8 cellular contexts compared by ENCODE assay signal in genomic region chr1:161198877-161199431, GRCh38. TPM values are rescaled to one million over a fixed set of nuclear protein-coding genes. Genes with fewer than 3 reads are reported as not detected.
DNase-seq lines count a peak whose midpoint lies in the region; ATAC-seq and TF ChIP-seq lines count a peak whose summit lies in the region.

TSS of gene ADAMTS4 (minus strand) at chr1:161199054. CDS start at chr1:161198627, 427 bp downstream.

- ATAC-seq in stimulated activated naive CD8-positive, alpha-beta T cell treated with anti-CD3 and anti-CD28 coated beads, Interleukin-15, Interleukin-2, amounts not matched to agents 100 U/mL and 50 U/mL, for 24 hours: no peak
- ATAC-seq in upper lobe of right lung (no peak), HG02763 (IDR thresholded peaks at IDR 0.05; ENCODE audit: unreplicated experiment) (no peak), GM18505 (IDR thresholded peaks at IDR 0.05; ENCODE audit: unreplicated experiment) (no peak)

- peak within 1 kb of the TSS; percentile 92 for H3K27ac Mint-ChIP-seq in stimulated activated naive CD8-positive, alpha-beta T cell treated with anti-CD3 and anti-CD28 coated beads, Interleukin-15, Interleukin-2, amounts not matched to agents 100 ng/mL and 50 ng/mL, for 24 hours

- H3K4me3 ChIP-seq in duodenal mucosa (ENCODE audit: low read depth in 1 of 2, low read length in 2 of 2) (peak within 1 kb of the TSS; percentile 42 to 50), upper lobe of right lung (peak within 1 kb of the TSS; percentile 37)

- H3K27me3 Mint-ChIP-seq in stimulated activated naive CD8-positive, alpha-beta T cell treated with anti-CD3 and anti-CD28 coated beads, Interleukin-15, Interleukin-2, amounts not matched to agents 100 ng/mL and 50 ng/mL, for 24 hours: no peaks in the 10 kb centered on the region

- H3K9me3 ChIP-seq in duodenal mucosa (ENCODE audit: control insufficient read depth in 1 of 2, low read length in 2 of 2) (no peaks in the 10 kb centered on the region), upper lobe of right lung (no peaks in the 10 kb centered on the region)

- peaks cover 51% of the 10 kb centered on the region for H3K4me1 Mint-ChIP-seq in stimulated activated naive CD8-positive, alpha-beta T cell treated with anti-CD3 and anti-CD28 coated beads, Interleukin-15, Interleukin-2, amounts not matched to agents 100 ng/mL and 50 ng/mL, for 24 hours (ENCODE audit: low read depth)

- intact Hi-C loops in upper lobe of right lung (cut with DNase I): no loop called here

- no peaks in the 10 kb centered on the region for H3K27me3 ChIP-seq in duodenal mucosa (ENCODE audit: control insufficient read depth in 1 of 2, insufficient read depth in 2 of 2, low read length in 2 of 2)
- no peaks in the 10 kb centered on the region for H3K27me3 ChIP-seq in upper lobe of right lung

- no peaks in the 10 kb centered on the region for H3K9me3 Mint-ChIP-seq in stimulated activated naive CD8-positive, alpha-beta T cell treated with anti-CD3 and anti-CD28 coated beads, Interleukin-15, Interleukin-2, amounts not matched to agents 100 ng/mL and 50 ng/mL, for 24 hours

- H3K9ac ChIP-seq in duodenal mucosa (ENCODE audit: low read depth in 1 of 2, low read length in 2 of 2): peak within 1 kb of the TSS; percentile 38 to 40

- H3K36me3 Mint-ChIP-seq in stimulated activated naive CD8-positive, alpha-beta T cell treated with anti-CD3 and anti-CD28 coated beads, Interleukin-15, Interleukin-2, amounts not matched to agents 100 ng/mL and 50 ng/mL, for 24 hours (ENCODE audit: low read depth): peaks cover 7% of the 10 kb centered on the region

- peaks cover 52 to 63% of the 10 kb centered on the region in 2 donors for H3K4me1 ChIP-seq in duodenal mucosa (ENCODE audit: control insufficient read depth in 1 of 2, insufficient read depth in 2 of 2, low read length in 2 of 2)
- peaks cover 63% of the 10 kb centered on the region for H3K4me1 ChIP-seq in upper lobe of right lung

- H3K4me3 Mint-ChIP-seq in stimulated activated naive CD8-positive, alpha-beta T cell treated with anti-CD3 and anti-CD28 coated beads, Interleukin-15, Interleukin-2, amounts not matched to agents 100 ng/mL and 50 ng/mL, for 24 hours: peak within 1 kb of the TSS; percentile 43

- peak within 1 kb of the TSS; percentile 97 for H3K27ac ChIP-seq in duodenal mucosa (ENCODE audit: low read depth, low read length)
- peak within 1 kb of the TSS; percentile 98 for H3K27ac ChIP-seq in upper lobe of right lung

- no peak for TF ChIP-seq CTCF in upper lobe of right lung (IDR thresholded peaks at IDR 0.05)

- no peak for DNase-seq in stimulated activated naive CD8-positive, alpha-beta T cell treated with anti-CD3 and anti-CD28 coated beads, Interleukin-15, Interleukin-2, amounts not matched to agents 100 U/mL and 50 U/mL, for 24 hours
- DNase-seq in mesenteric fat pad (ENCODE audit: low spot score) (no peak), upper lobe of right lung (no peak), islet precursor cell (no peak)

- TF ChIP-seq POLR2A in GM18505 (IDR thresholded peaks at IDR 0.05; ENCODE audit: borderline replicate concordance, extremely low read depth, insufficient read depth, insufficient read length): no peak

- H3K36me3 ChIP-seq in duodenal mucosa (ENCODE audit: control insufficient read depth in 1 of 2, insufficient read depth in 2 of 2, low read length in 2 of 2) (peaks cover 4 to 7% of the 10 kb centered on the region in 2 donors), upper lobe of right lung (peaks cover 8% of the 10 kb centered on the region)

RNA-seq across cellular contexts. Expression of gene ADAMTS4, which starts in this region (rescaled TPM):
- 438 TPM for total RNA-seq in mesenteric fat pad
- total RNA-seq in upper lobe of right lung: 7.8 TPM

Comparison
In these comparisons a context has a peak if more than half of its experiments do, and no peak if none do; other contexts are left out.
1. RNA of gene ADAMTS4 (total RNA-seq): 438 TPM in mesenteric fat pad (single experiment); 7.8 TPM in upper lobe of right lung (single experiment); every median in the first group is over 10 times any median in the second.